ENCODE assay signal across 38 cellular contexts in genomic region chr20:16719421-16719820, GRCh38. TPM values are rescaled to one million over a fixed set of nuclear protein-coding genes. Genes with fewer than 3 reads are reported as not detected.
"Had no signal": no experiment of that assay in that cellular context is flagged by ENCODE, and none has a peak within 500 bp of the region (broad histone marks: within the 10 kb centered on the region; RNA-seq: fewer than 3 reads in every experiment).

No MANE protein-coding gene starts in this region.

- H3K4me2 ChIP-seq: KMS-11 had no signal

- H3K9ac ChIP-seq: KMS-11 had no signal

- H3K9me3 ChIP-seq: MG63 had no signal

- H3K4me3 ChIP-seq: MG63 had no signal

- H3K36me3 ChIP-seq: MG63 had no signal

- H3K27ac ChIP-seq: KMS-11 had no signal

- H3K27me3 ChIP-seq: MG63 had no signal

- DNase-seq: Kasumi-1, MG63, MM.1S, MV-4-11, NCI-H1048, NCI-H1092, NCI-H1092 treated with DMSO at 0.1 percent for 48 hours, NCI-H1105, NCI-H1105 treated with DMSO at 0.1 percent for 48 hours, NCI-H1417, NCI-H1417 treated with DMSO at 0.1 percent for 48 hours, NCI-H1436, NCI-H1436 treated with DMSO at 0.1 percent for 48 hours, NCI-H146, NCI-H1694, NCI-H1694 treated with DMSO at 0.1 percent for 48 hours, NCI-H187, NCI-H187 treated with DMSO at 0.1 percent for 48 hours, NCI-H1930, NCI-H2029, NCI-H2029 treated with DMSO at 0.1 percent for 48 hours, NCI-H2081, NCI-H2081 treated with DMSO at 0.1 percent for 48 hours, NCI-H2107, NCI-H2171, NCI-H2171 treated with DMSO at 0.1 percent for 48 hours, NCI-H2227 treated with DMSO at 0.1 percent for 48 hours, NCI-H226, NCI-H345, NCI-H446, NCI-H446 treated with DMSO at 0.1 percent for 48 hours, NCI-H510A, NCI-H510A treated with DMSO at 0.1 percent for 48 hours had no signal

RNA-seq across cellular contexts. Expression of gene OTOR, which starts 28.7 kb away (rescaled TPM):
- total RNA-seq: LHCN-M2, M059J, MCF 10A, NCI-H460 had no signal
